ENCODE assay signal across 17 cellular contexts in the genomic region with DNA sequence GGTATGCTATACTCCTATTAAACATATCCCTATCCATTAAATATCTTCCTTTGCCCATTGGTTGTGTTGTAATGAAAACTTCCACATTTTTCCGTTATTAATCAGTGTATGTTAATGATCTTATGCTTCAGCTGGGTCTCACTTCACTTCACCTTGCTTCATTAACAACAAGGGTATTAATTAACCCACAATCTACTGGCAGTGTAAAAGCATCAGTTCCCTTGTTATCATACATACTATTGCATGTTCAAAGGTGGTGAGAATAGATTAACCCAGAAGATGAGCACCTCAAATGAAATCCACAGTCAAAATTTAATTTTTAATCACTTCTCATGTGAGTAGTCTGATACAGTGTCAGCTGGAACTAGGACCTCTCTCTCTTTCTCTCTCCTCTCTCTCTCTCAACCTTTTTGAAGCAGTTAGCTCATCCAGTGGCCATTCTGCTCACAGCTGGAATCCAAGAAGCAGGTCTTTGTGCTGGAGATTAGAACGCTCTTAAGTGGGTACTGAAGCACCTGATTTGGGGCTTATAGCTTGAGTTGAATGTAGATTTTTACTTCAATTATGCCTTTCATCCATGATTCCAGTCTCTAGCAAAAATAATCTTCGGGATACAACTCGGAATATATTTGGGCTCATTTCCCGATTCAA.
A peak's percentile ranks its signal among the peaks of the same experiment; 100 is the strongest.
DNase-seq lines count a peak whose midpoint lies in the region; ATAC-seq and TF ChIP-seq lines count a peak whose summit lies in the region.
"Had no signal": no experiment of that assay in that cellular context is flagged by ENCODE, and none has a peak within 500 bp of the region (broad histone marks: within the 10 kb centered on the region; RNA-seq: fewer than 3 reads in every experiment).

No MANE protein-coding gene starts in this region.

- ATAC-seq in GM19467 (IDR thresholded peaks at IDR 0.05; ENCODE audit: unreplicated experiment) (peak; percentile 46), left cardiac atrium (no peak)
- ATAC-seq: right lobe of liver had no signal

- peak overlapping the region; percentile 52 for H3K27ac ChIP-seq in caudate nucleus (ENCODE audit: low read depth, low read length)
- H3K27ac ChIP-seq: right lobe of liver, suprapubic skin had no signal

- intact Hi-C loops in left cardiac atrium (cut with DNase I): no loop called here

- DNase-seq in NCI-H146 (lab: John Stamatoyannopoulos, UW) (peak; percentile 40), caudate nucleus (lab: John Stamatoyannopoulos, UW) (no peak), medulla oblongata (ENCODE audit: extremely low spot score) (peak; percentile 47), dedifferentiated amniotic fluid mesenchymal stem cell (ENCODE audit: extremely low spot score) (no peak), SW 1271 (lab: John Stamatoyannopoulos, UW) (no peak), GM10266 (ENCODE audit: extremely low spot score) (no peak), left cardiac atrium (no peak)
- DNase-seq: activated CD4-positive, alpha-beta T cell treated with anti-CD3 and anti-CD28 coated beads, Interleukin-2, amount 10 ng/mL, durations not matched to agents 24 days and 14 days; GOT3; MM.1S; NCI-H2029 treated with DMSO at 0.1 percent for 48 hours; NCI-H526 treated with DMSO at 0.1 percent for 48 hours; right lobe of liver; SHP77; stimulated activated CD4-positive, alpha-beta T cell treated with anti-CD3 and anti-CD28 coated beads, Interleukin-15, amount 100 ng/mL, for 24 hours had no signal

- no peak for TF ChIP-seq CTCF in GM10266 (IDR thresholded peaks at IDR 0.05; ENCODE audit: control insufficient read depth, insufficient read depth, low read depth, missing control alignments)

Comparison
In these comparisons a context has a peak if more than half of its experiments do, and no peak if none do; other contexts are left out.
1. DNase-seq: peak in NCI-H146 (single experiment) and medulla oblongata (single experiment); none in caudate nucleus (0 of 61), dedifferentiated amniotic fluid mesenchymal stem cell (single experiment), SW 1271 (0 of 2), GM10266 (single experiment) and left cardiac atrium (single experiment).